In the genomic region with DNA sequence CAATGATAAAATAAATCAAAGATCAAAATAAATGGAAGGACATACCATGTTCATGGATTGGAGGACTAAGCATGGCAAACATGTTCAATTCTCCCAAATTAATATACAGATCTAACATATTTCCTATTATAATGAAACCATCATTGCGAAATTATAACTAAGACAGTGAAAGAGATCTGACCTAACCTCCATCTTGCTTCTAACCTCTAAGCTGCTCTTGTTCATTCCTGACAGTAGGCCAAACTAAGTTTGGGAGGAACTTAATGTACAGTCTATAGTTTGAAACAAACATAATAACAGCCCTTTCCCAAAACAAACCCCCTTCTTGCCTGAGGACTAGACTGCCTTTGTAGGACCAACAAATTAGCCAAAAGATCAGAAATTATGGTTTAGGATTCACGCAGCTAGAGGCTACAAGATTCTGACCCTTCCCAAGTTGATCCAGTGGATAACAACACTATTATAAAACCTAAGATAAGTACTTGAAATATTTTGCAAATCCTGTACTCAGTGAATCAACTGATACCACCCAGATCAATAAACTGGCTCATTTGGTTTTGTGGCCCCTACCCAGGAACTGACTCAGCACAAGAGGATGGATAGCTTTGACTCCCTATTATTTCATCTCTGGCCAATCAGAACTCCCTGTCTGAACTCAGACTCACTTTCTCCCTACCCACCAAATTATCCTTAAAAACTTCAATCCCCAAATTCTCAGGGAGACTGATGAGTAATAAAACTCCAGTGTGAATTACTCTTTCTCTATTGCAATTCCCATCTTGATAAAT, we compare ENCODE assay signal across 1 cellular context.
TF ChIP-seq lines count a peak whose summit lies in the region.

No MANE protein-coding gene starts in this region.

TF ChIP-seq in HCT116, 20 proteins besides CTCF, POLR2A, EP300 and RAD21:
- TF ChIP-seq CEBPB (IDR thresholded peaks at IDR 0.05; ENCODE audit: low read depth) (no peak), SIN3A (IDR thresholded peaks at IDR 0.05; ENCODE audit: low read depth) (no peak), FOSL1 (IDR thresholded peaks at IDR 0.05; ENCODE audit: low read depth) (no peak), EZH2phosphoT487 (IDR thresholded peaks at IDR 0.05; ENCODE audit: borderline replicate concordance) (no peak), JUND (IDR thresholded peaks at IDR 0.05) (no peak), ELF1 (IDR thresholded peaks at IDR 0.05; ENCODE audit: borderline replicate concordance, low read depth) (no peak), SRF (IDR thresholded peaks at IDR 0.05; ENCODE audit: low read depth) (no peak), CBX3 (IDR thresholded peaks at IDR 0.05; ENCODE audit: low read depth) (no peak), POLR2AphosphoS5 (IDR thresholded peaks at IDR 0.05; ENCODE audit: low read depth, low read length) (no peak), EGR1 (IDR thresholded peaks at IDR 0.05; ENCODE audit: low read depth) (no peak), ZNF274 (IDR thresholded peaks at IDR 0.05; ENCODE audit: low read depth, low read length) (no peak), SP1 (IDR thresholded peaks at IDR 0.05; ENCODE audit: low read depth) (no peak), EZH2 (IDR thresholded peaks at IDR 0.05) (no peak), ZBTB33 (IDR thresholded peaks at IDR 0.05; ENCODE audit: extremely low read depth, insufficient replicate concordance, low read length) (no peak), TCF7L2 (IDR thresholded peaks at IDR 0.05; ENCODE audit: borderline replicate concordance, extremely low read depth, insufficient read depth, insufficient read length) (no peak)
- TF ChIP-seq, protein P1, sequence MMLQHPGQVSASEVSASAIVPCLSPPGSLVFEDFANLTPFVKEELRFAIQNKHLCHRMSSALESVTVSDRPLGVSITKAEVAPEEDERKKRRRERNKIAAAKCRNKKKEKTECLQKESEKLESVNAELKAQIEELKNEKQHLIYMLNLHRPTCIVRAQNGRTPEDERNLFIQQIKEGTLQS (IDR thresholded peaks at IDR 0.05): no peak
- TF ChIP-seq, protein P2, sequence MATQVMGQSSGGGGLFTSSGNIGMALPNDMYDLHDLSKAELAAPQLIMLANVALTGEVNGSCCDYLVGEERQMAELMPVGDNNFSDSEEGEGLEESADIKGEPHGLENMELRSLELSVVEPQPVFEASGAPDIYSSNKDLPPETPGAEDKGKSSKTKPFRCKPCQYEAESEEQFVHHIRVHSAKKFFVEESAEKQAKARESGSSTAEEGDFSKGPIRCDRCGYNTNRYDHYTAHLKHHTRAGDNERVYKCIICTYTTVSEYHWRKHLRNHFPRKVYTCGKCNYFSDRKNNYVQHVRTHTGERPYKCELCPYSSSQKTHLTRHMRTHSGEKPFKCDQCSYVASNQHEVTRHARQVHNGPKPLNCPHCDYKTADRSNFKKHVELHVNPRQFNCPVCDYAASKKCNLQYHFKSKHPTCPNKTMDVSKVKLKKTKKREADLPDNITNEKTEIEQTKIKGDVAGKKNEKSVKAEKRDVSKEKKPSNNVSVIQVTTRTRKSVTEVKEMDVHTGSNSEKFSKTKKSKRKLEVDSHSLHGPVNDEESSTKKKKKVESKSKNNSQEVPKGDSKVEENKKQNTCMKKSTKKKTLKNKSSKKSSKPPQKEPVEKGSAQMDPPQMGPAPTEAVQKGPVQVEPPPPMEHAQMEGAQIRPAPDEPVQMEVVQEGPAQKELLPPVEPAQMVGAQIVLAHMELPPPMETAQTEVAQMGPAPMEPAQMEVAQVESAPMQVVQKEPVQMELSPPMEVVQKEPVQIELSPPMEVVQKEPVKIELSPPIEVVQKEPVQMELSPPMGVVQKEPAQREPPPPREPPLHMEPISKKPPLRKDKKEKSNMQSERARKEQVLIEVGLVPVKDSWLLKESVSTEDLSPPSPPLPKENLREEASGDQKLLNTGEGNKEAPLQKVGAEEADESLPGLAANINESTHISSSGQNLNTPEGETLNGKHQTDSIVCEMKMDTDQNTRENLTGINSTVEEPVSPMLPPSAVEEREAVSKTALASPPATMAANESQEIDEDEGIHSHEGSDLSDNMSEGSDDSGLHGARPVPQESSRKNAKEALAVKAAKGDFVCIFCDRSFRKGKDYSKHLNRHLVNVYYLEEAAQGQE (IDR thresholded peaks at IDR 0.05; ENCODE audit: low read depth): no peak
- TF ChIP-seq, protein P3, sequence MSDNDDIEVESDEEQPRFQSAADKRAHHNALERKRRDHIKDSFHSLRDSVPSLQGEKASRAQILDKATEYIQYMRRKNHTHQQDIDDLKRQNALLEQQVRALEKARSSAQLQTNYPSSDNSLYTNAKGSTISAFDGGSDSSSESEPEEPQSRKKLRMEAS (IDR thresholded peaks at IDR 0.05): no peak
